In the genomic region with DNA sequence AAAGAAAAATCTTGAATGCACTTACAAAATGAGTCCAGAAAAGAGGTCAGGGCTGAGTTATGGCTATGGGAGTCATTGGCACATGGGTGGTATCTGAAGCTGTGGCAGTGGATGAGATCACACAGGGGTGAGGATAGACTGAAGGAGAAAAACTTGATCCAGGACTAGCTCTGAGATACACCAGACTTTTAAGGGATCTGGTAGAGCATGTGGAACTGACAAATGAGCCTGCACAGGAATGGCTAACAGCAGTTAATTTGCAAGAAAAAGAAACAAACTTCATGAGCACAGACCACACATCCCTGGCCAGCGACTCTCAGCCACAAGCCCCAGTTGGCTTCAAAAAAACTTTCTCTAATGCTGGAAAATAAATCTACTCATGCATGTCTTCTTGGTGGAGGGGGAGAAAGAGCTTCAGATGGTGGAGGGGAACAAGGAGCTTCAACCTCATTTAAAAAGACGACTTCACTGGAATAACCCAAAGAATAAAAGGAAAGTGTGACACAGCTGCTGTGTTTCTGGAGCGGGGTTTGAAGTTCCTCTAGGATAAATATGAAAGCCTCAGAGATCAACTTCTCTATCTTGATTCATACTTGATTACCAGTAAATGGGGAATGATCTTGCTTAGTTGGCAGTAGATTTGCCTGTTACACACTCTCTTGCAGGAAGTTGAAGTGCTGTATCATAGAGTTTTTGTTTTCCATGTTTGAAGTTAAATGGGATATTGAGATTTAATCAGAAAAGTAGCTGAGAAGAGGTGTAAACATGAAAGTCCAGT, we compare ENCODE assay signal across 1 cellular context.
TF ChIP-seq lines count a peak whose summit lies in the region.

No MANE protein-coding gene starts in this region.

TF ChIP-seq in IMR-90, 13 proteins besides CTCF, POLR2A, EP300 and RAD21 (continued from another document):
- TF ChIP-seq, protein P1, sequence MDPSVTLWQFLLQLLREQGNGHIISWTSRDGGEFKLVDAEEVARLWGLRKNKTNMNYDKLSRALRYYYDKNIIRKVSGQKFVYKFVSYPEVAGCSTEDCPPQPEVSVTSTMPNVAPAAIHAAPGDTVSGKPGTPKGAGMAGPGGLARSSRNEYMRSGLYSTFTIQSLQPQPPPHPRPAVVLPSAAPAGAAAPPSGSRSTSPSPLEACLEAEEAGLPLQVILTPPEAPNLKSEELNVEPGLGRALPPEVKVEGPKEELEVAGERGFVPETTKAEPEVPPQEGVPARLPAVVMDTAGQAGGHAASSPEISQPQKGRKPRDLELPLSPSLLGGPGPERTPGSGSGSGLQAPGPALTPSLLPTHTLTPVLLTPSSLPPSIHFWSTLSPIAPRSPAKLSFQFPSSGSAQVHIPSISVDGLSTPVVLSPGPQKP (IDR thresholded peaks at IDR 0.05; ENCODE audit: borderline replicate concordance, low read depth, low read length): no peak
- TF ChIP-seq MXI1 (IDR thresholded peaks at IDR 0.05; ENCODE audit: borderline replicate concordance, low read depth, low read length): no peak
- TF ChIP-seq, protein P2, sequence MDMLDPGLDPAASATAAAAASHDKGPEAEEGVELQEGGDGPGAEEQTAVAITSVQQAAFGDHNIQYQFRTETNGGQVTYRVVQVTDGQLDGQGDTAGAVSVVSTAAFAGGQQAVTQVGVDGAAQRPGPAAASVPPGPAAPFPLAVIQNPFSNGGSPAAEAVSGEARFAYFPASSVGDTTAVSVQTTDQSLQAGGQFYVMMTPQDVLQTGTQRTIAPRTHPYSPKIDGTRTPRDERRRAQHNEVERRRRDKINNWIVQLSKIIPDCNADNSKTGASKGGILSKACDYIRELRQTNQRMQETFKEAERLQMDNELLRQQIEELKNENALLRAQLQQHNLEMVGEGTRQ (IDR thresholded peaks at IDR 0.05; ENCODE audit: low read depth, low read length): no peak
- TF ChIP-seq SMC3 (IDR thresholded peaks at IDR 0.05; ENCODE audit: low read depth, low read length): no peak
